ENCODE assay signal across 1 cellular context in genomic region chr15:64651573-64652260, GRCh38.
TF ChIP-seq lines count a peak whose summit lies in the region.

No MANE protein-coding gene starts in this region.

TF ChIP-seq in HepG2, 621 proteins besides CTCF, POLR2A, EP300 and RAD21 (continued from another document):
- TF ChIP-seq ARHGAP35 (CRISPR knock-in tag; IDR thresholded peaks at IDR 0.05; ENCODE audit: borderline replicate concordance) (no peak), SMYD3 (CRISPR knock-in tag; IDR thresholded peaks at IDR 0.05) (0 out of 2 replicates have a peak, but pooled peaks have one; percentile 61), BATF2 (CRISPR knock-in tag; IDR thresholded peaks at IDR 0.05) (no peak), RNF219 (CRISPR knock-in tag; IDR thresholded peaks at IDR 0.05) (no peak), MYPOP (CRISPR knock-in tag; IDR thresholded peaks at IDR 0.05) (no peak), SP2 (CRISPR knock-in tag; IDR thresholded peaks at IDR 0.05) (no peak), HDAC6 (IDR thresholded peaks at IDR 0.05; ENCODE audit: low read depth, low read length) (no peak), DMTF1 (CRISPR knock-in tag; IDR thresholded peaks at IDR 0.05) (no peak), MYC (CRISPR knock-in tag; IDR thresholded peaks at IDR 0.05; ENCODE audit: borderline replicate concordance) (no peak), HCFC1 (IDR thresholded peaks at IDR 0.05; ENCODE audit: low read depth, low read length) (no peak), ZBTB8A (CRISPR knock-in tag; IDR thresholded peaks at IDR 0.05; ENCODE audit: borderline replicate concordance, low read depth) (no peak), ZNF512B (CRISPR knock-in tag; IDR thresholded peaks at IDR 0.05; ENCODE audit: borderline replicate concordance) (no peak), MIER3 (CRISPR knock-in tag; IDR thresholded peaks at IDR 0.05; ENCODE audit: borderline replicate concordance) (no peak), ADNP (CRISPR knock-in tag; IDR thresholded peaks at IDR 0.05) (no peak), ZEB1 (IDR thresholded peaks at IDR 0.05; ENCODE audit: insufficient replicate concordance, low read depth) (peak; percentile 80)
